ENCODE assay signal across 12 cellular contexts in the genomic region with DNA sequence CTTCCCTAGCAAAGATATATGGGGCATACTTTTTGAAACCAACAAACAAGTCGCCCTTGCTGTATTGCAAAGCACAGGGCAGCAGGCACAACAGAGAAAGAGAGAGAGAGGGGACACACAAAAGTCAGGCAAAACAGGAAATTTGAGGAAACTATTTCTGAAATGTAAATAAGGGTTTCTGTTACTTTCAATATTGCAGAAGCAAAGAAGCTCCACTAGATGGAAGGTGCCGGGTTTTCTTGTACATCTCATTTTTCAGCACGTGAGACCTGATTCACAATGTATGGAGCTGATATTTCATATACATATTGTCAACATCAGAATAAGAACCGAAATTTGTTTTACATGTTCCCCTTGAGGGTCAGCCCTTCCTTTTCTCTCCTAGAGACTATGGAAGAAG.
A peak's percentile ranks its signal among the peaks of the same experiment; 100 is the strongest.
DNase-seq lines count a peak whose midpoint lies in the region; ATAC-seq, FAIRE-seq and TF ChIP-seq lines count a peak whose summit lies in the region.
"Had no signal": no experiment of that assay in that cellular context is flagged by ENCODE, and none has a peak within 500 bp of the region (broad histone marks: within the 10 kb centered on the region; RNA-seq: fewer than 3 reads in every experiment).

No MANE protein-coding gene starts in this region.

- no peaks in the 10 kb centered on the region for H3K27me3 ChIP-seq in RWPE2 (ENCODE audit: insufficient read depth, poor library complexity, severe bottlenecking)
- H3K27me3 ChIP-seq: transverse colon had no signal

- FAIRE-seq in A549 (lab: Jason Lieb, UNC), result no peak

- peaks cover 6% of the 10 kb centered on the region for H3K4me1 ChIP-seq in A549
- peaks cover 27% of the 10 kb centered on the region for H3K4me1 ChIP-seq in RWPE2 (ENCODE audit: insufficient read depth, poor library complexity, severe bottlenecking)

- no peaks in the 10 kb centered on the region for H3K36me3 ChIP-seq in RWPE2 (ENCODE audit: low read depth)
- H3K36me3 ChIP-seq: transverse colon had no signal

- TF ChIP-seq CTCF in A549 (IDR thresholded peaks at IDR 0.05) (no peak), RWPE2 (IDR thresholded peaks at IDR 0.05; ENCODE audit: poor library complexity, severe bottlenecking) (no peak), fibroblast of mammary gland (conservative IDR thresholded peaks at IDR 0.05; ENCODE audit: control insufficient read depth, insufficient read depth, low read depth, low read length) (peak; percentile 9)

- CTCF ChIA-PET in A549 (lab: Yijun Ruan, JAX), result no interaction called here

- TF ChIP-seq RAD21 in A549 (conservative IDR thresholded peaks at IDR 0.05 in 1 of 2, IDR thresholded peaks at IDR 0.05 in 1 of 2), result no peak

- H3K4me3 ChIP-seq in A549, result no peak overlapping the region
- no peak overlapping the region for H3K4me3 ChIP-seq in RWPE2 (ENCODE audit: severe bottlenecking)
- no peak overlapping the region for H3K4me3 ChIP-seq in fibroblast of mammary gland (ENCODE audit: control insufficient read depth, low read depth, low read length)

- POLR2A ChIA-PET in A549 (lab: Yijun Ruan, JAX), result no interaction called here

- WGBS in A549 (ENCODE audit: missing lambda C conversion rate), result 71% methylated on average over 4 of the region's 4 CpGs

- H3K27ac ChIP-seq in A549 (peak overlapping the region in 1 of 2 experiments; percentile 44; a peak in 3 of 6 replicates), RWPE2 (ENCODE audit: poor library complexity, severe bottlenecking) (peak overlapping the region; percentile 13)

- TF ChIP-seq EP300 in A549 (IDR thresholded peaks at IDR 0.05), result no peak

- H3K9me3 ChIP-seq in A549, result no peaks in the 10 kb centered on the region
- no peaks in the 10 kb centered on the region for H3K9me3 ChIP-seq in RWPE2 (ENCODE audit: severe bottlenecking)
- H3K9me3 ChIP-seq: transverse colon had no signal

- no peak for TF ChIP-seq POLR2A in A549 (IDR thresholded peaks at IDR 0.05; ENCODE audit: low read length)

- ATAC-seq in A549, result no peak
- peak; percentile 65 for ATAC-seq in GM18498 (IDR thresholded peaks at IDR 0.05; ENCODE audit: unreplicated experiment)
- peak; percentile 36; the same call in 2 of the 3 replicates for ATAC-seq in RWPE2 (ENCODE audit: low read depth)
- ATAC-seq in GM19351 (IDR thresholded peaks at IDR 0.05; ENCODE audit: unreplicated experiment), result no peak

- DNase-seq in A549 (ENCODE audit: low read depth in 1 of 2, low spot score in 1 of 2) (no peak), RWPE2 (ENCODE audit: low spot score) (no peak), fibroblast of mammary gland (ENCODE audit: low read depth) (no peak), pons (ENCODE audit: low spot score) (no peak), GM19238 (ENCODE audit: insufficient read length, low spot score) (no peak)
- DNase-seq in activated CD8-positive, alpha-beta memory T cell treated with anti-CD3 and anti-CD28 coated beads, Interleukin-2, amount 50 U/mL, for 48 hours, result no peak
- DNase-seq: kidney glomerular epithelial cell; NCI-H187; stimulated activated CD4-positive, alpha-beta T cell treated with anti-CD3 and anti-CD28 coated beads, Interleukin-15, amount 100 ng/mL, for 24 hours; transverse colon had no signal

- H3K4me2 ChIP-seq in A549, result peak overlapping the region; percentile 17

TF ChIP-seq in A549, 52 proteins besides CTCF, POLR2A, EP300 and RAD21:
- TF ChIP-seq NR3C1 (IDR thresholded peaks at IDR 0.05) (no peak), FOSL2 (IDR thresholded peaks at IDR 0.05) (no peak), FOSL2 (CRISPR knock-in tag; IDR thresholded peaks at IDR 0.05) (no peak), JUN (IDR thresholded peaks at IDR 0.05) (no peak), ESRRA (IDR thresholded peaks at IDR 0.05; ENCODE audit: borderline replicate concordance, low read length) (no peak), CBX8 (IDR thresholded peaks at IDR 0.05) (no peak), RNF2 (IDR thresholded peaks at IDR 0.05; ENCODE audit: borderline replicate concordance, low read depth) (no peak), FOXS1 (CRISPR knock-in tag; IDR thresholded peaks at IDR 0.05) (no peak), RCOR1 (IDR thresholded peaks at IDR 0.05; ENCODE audit: low read depth, low read length) (no peak), HDAC2 (IDR thresholded peaks at IDR 0.05) (no peak), FOSB (CRISPR knock-in tag; IDR thresholded peaks at IDR 0.05) (no peak), KDM1A (IDR thresholded peaks at IDR 0.05; ENCODE audit: low read depth) (no peak), GATA3 (IDR thresholded peaks at IDR 0.05; ENCODE audit: borderline replicate concordance) (no peak), ZFP36 (IDR thresholded peaks at IDR 0.05; ENCODE audit: borderline replicate concordance, partially characterized antibody) (no peak)
- TF ChIP-seq, protein P1, sequence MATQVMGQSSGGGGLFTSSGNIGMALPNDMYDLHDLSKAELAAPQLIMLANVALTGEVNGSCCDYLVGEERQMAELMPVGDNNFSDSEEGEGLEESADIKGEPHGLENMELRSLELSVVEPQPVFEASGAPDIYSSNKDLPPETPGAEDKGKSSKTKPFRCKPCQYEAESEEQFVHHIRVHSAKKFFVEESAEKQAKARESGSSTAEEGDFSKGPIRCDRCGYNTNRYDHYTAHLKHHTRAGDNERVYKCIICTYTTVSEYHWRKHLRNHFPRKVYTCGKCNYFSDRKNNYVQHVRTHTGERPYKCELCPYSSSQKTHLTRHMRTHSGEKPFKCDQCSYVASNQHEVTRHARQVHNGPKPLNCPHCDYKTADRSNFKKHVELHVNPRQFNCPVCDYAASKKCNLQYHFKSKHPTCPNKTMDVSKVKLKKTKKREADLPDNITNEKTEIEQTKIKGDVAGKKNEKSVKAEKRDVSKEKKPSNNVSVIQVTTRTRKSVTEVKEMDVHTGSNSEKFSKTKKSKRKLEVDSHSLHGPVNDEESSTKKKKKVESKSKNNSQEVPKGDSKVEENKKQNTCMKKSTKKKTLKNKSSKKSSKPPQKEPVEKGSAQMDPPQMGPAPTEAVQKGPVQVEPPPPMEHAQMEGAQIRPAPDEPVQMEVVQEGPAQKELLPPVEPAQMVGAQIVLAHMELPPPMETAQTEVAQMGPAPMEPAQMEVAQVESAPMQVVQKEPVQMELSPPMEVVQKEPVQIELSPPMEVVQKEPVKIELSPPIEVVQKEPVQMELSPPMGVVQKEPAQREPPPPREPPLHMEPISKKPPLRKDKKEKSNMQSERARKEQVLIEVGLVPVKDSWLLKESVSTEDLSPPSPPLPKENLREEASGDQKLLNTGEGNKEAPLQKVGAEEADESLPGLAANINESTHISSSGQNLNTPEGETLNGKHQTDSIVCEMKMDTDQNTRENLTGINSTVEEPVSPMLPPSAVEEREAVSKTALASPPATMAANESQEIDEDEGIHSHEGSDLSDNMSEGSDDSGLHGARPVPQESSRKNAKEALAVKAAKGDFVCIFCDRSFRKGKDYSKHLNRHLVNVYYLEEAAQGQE (IDR thresholded peaks at IDR 0.05), result no peak
- TF ChIP-seq, protein P2, sequence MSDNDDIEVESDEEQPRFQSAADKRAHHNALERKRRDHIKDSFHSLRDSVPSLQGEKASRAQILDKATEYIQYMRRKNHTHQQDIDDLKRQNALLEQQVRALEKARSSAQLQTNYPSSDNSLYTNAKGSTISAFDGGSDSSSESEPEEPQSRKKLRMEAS (IDR thresholded peaks at IDR 0.05), result no peak

Comparison
In these comparisons a context has a peak if more than half of its experiments do, and no peak if none do; other contexts are left out.
1. ATAC-seq: peak in GM18498 (single experiment) and RWPE2 (single experiment); none in A549 (0 of 2) and GM19351 (single experiment).